Comparison of ENCODE assay signal across 8 cellular contexts in genomic region chr12:111298583-111299436, GRCh38.
A peak's percentile ranks its signal among the peaks of the same experiment; 100 is the strongest.
DNase-seq lines count a peak whose midpoint lies in the region; FAIRE-seq and TF ChIP-seq lines count a peak whose summit lies in the region.

No MANE protein-coding gene starts in this region.

- CTCF ChIA-PET in A673 (lab: Charles Lee), result interaction anchor here (0.6 to 1.6 kb wide), 7 partner anchors 24 to 361 kb away, joined by 3 to 7 read pairs (median 5); no protein-coding TSS in a partner anchor

- H3K9me3 ChIP-seq in A673 (ENCODE audit: low read depth, low read length, poor library complexity, severe bottlenecking), result peaks cover 2% of the 10 kb centered on the region

- peaks cover 3% of the 10 kb centered on the region for H3K4me1 Mint-ChIP-seq in type B pancreatic cell (ENCODE audit: unreplicated experiment)

- H3K36me3 ChIP-seq in A673 (ENCODE audit: insufficient read depth, low read length, poor library complexity, severe bottlenecking), result no peaks in the 10 kb centered on the region

- H3K36me3 Mint-ChIP-seq in type B pancreatic cell, result no peaks in the 10 kb centered on the region

- H3K4me3 ChIP-seq in A673 (ENCODE audit: low read depth, low read length, poor library complexity, severe bottlenecking), result no peak overlapping the region

- POLR2A ChIA-PET in A673 (lab: Charles Lee; ENCODE audit: low non-redundant PET), result no interaction called here

- peak; percentile 83 for DNase-seq in A673 (ENCODE audit: low spot score)
- peak; percentile 76 for DNase-seq in GM12891 (ENCODE audit: insufficient read length, low spot score)
- DNase-seq in NCI-H748 (lab: John Stamatoyannopoulos, UW; ENCODE audit: unreplicated experiment), result peak; percentile 65
- DNase-seq in activated T-cell treated with anti-CD3 and anti-CD28 coated beads for 4 hours, result peak; percentile 24
- peak; percentile 10 for DNase-seq in fibroblast of gingiva (ENCODE audit: low read depth)
- DNase-seq in occipital lobe (lab: John Stamatoyannopoulos, UW), result peak; percentile 39
- DNase-seq in type B pancreatic cell (ENCODE audit: extremely low spot score, unreplicated experiment), result peak; percentile 81
- no peak for DNase-seq in NCI-H1048 (lab: John Stamatoyannopoulos, UW)

- no peak overlapping the region for H3K27ac Mint-ChIP-seq in type B pancreatic cell

- H3K4me1 ChIP-seq in A673 (ENCODE audit: insufficient read depth, low read length, poor library complexity, severe bottlenecking), result no peaks in the 10 kb centered on the region

- TF ChIP-seq CTCF in A673 (conservative IDR thresholded peaks at IDR 0.05; ENCODE audit: low read depth, low read length) (peak; percentile 95), type B pancreatic cell (conservative IDR thresholded peaks at IDR 0.05) (peak; percentile 92)

- H3K27me3 Mint-ChIP-seq in type B pancreatic cell, result no peaks in the 10 kb centered on the region

- H3K27me3 ChIP-seq in A673 (replicated peaks; ENCODE audit: insufficient read depth, low read depth, low read length, poor library complexity), result no peaks in the 10 kb centered on the region

- no peak overlapping the region for H3K4me3 Mint-ChIP-seq in type B pancreatic cell

- no TSS peak for BruUV-seq in A673 (replicated peaks; lab: Mats Ljungman, UMichigan)

- H3K27ac ChIP-seq in A673 (ENCODE audit: low read depth, low read length, poor library complexity, severe bottlenecking), result no peak overlapping the region

- intact Hi-C loops in A673 (cut with micrococcal nuclease; ENCODE audit: unreplicated experiment), result loop anchor here (2.0 to 5.0 kb wide), 4 partner anchors 147 to 404 kb away; no protein-coding TSS in a partner anchor

- no peak for TF ChIP-seq POLR2A in GM12891 (IDR thresholded peaks at IDR 0.05; ENCODE audit: low read depth, low read length)

- peak; percentile 81 for FAIRE-seq in GM12891 (lab: Jason Lieb, UNC)

- H3K9me3 Mint-ChIP-seq in type B pancreatic cell, result no peaks in the 10 kb centered on the region

TF ChIP-seq in GM12891, 5 proteins besides CTCF, POLR2A, EP300 and RAD21:
- TF ChIP-seq TAF1 (IDR thresholded peaks at IDR 0.05; ENCODE audit: low read depth, low read length) (no peak), SPI1 (IDR thresholded peaks at IDR 0.05; ENCODE audit: low read depth, low read length) (no peak), POU2F2 (IDR thresholded peaks at IDR 0.05; ENCODE audit: low read depth, low read length) (no peak), POLR2AphosphoS5 (IDR thresholded peaks at IDR 0.05; ENCODE audit: low read depth, low read length) (no peak), PAX5 (IDR thresholded peaks at IDR 0.05; ENCODE audit: insufficient read depth, low read length, severe bottlenecking) (no peak)
